1 cellular context compared by ENCODE assay signal in the genomic region with DNA sequence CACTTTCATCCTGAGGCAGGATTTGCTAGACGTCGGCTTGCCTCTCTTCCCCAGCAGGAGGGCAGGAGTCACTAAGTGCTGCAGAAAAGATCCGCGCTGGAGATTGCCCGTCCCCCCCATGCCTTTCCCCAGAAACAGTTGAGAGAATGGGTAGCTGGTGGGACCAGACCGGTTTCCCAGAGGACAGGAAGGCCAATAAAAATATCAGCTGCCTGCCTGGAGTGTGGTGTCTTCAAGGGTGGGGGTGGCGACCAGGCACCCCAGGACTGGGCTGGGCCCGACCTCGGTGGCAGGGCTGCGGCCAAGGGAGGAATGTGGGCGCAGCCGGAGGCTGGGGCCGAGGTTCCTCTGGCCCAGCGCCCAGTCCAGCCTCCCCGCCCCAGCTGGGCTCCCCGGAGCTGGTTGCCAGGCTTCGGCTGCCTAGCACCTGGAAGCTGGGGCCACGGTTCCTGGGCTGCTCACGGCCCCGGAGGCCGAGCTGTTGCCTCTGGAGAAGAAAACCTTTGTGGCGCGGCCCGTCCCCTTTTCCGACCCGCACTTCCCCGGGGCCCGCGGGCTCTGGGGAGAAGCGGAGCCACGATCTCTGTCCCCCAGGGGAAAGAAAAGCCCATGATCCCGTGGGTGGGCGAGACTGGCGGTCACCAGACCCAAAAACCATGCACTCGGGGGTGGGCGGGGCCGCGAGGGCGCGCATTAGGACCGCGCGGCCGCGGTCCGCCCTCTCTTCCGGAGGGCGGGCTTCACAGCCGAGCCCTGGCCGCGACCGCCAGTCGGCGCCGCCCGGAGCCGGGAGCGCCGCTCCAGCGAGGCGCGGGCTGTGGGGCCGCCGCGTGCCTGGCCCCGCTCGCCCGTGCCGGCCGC.
A peak's percentile ranks its signal among the peaks of the same experiment; 100 is the strongest.
TF ChIP-seq lines count a peak whose summit lies in the region.

A gene with protein sequence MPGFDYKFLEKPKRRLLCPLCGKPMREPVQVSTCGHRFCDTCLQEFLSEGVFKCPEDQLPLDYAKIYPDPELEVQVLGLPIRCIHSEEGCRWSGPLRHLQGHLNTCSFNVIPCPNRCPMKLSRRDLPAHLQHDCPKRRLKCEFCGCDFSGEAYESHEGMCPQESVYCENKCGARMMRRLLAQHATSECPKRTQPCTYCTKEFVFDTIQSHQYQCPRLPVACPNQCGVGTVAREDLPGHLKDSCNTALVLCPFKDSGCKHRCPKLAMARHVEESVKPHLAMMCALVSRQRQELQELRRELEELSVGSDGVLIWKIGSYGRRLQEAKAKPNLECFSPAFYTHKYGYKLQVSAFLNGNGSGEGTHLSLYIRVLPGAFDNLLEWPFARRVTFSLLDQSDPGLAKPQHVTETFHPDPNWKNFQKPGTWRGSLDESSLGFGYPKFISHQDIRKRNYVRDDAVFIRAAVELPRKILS (plus strand): TSS at position 769 of the 861 bp plus-strand sequence. CDS start 102 bp downstream, outside the sequence.

TF ChIP-seq in K562, 482 proteins besides CTCF, POLR2A, EP300 and RAD21 (continued from another document and continues in another):
- TF ChIP-seq, protein P1, sequence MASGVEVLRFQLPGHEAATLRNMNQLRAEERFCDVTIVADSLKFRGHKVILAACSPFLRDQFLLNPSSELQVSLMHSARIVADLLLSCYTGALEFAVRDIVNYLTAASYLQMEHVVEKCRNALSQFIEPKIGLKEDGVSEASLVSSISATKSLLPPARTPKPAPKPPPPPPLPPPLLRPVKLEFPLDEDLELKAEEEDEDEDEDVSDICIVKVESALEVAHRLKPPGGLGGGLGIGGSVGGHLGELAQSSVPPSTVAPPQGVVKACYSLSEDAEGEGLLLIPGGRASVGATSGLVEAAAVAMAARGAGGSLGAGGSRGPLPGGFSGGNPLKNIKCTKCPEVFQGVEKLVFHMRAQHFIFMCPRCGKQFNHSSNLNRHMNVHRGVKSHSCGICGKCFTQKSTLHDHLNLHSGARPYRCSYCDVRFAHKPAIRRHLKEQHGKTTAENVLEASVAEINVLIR (CRISPR knock-in tag; IDR thresholded peaks at IDR 0.05): no peak
- peak; percentile 80 for TF ChIP-seq POLR2AphosphoS5 (IDR thresholded peaks at IDR 0.05; ENCODE audit: control insufficient read depth, insufficient read depth, low read depth, low read length)
- TF ChIP-seq CBX2 (IDR thresholded peaks at IDR 0.05; ENCODE audit: insufficient read depth, low read length, poor library complexity, severe bottlenecking): no peak
- peak; percentile 73 for TF ChIP-seq KLF1 (tag; IDR thresholded peaks at IDR 0.05)
- TF ChIP-seq TEAD2 (tag; IDR thresholded peaks at IDR 0.05): no peak
- TF ChIP-seq OTX1 (CRISPR knock-in tag; IDR thresholded peaks at IDR 0.05): 0 out of 2 replicates have a peak, but pooled peaks have one; percentile 49
- TF ChIP-seq TEAD4 (IDR thresholded peaks at IDR 0.05; ENCODE audit: low read length): peak; percentile 31; the same call in 1 of the 2 replicates
- TF ChIP-seq TEAD4 (CRISPR knock-in tag; IDR thresholded peaks at IDR 0.05; ENCODE audit: borderline replicate concordance): no peak
- no peak for TF ChIP-seq ZNF699 (CRISPR knock-in tag; IDR thresholded peaks at IDR 0.05; ENCODE audit: insufficient replicate concordance)
- no peak for TF ChIP-seq ZEB2 (IDR thresholded peaks at IDR 0.05)
- TF ChIP-seq, protein P2, sequence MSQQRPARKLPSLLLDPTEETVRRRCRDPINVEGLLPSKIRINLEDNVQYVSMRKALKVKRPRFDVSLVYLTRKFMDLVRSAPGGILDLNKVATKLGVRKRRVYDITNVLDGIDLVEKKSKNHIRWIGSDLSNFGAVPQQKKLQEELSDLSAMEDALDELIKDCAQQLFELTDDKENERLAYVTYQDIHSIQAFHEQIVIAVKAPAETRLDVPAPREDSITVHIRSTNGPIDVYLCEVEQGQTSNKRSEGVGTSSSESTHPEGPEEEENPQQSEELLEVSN (IDR thresholded peaks at IDR 0.05; ENCODE audit: borderline replicate concordance in 1 of 2, extremely low read depth in 1 of 2, insufficient read depth in 1 of 2, insufficient read length in 1 of 2, low read depth in 1 of 2, low read length in 1 of 2, poor library complexity in 1 of 2, severe bottlenecking in 1 of 2): peak; percentile 98 to 100
- no peak; the same call in 1 of the 2 replicates for TF ChIP-seq NR2F6 (CRISPR knock-in tag; IDR thresholded peaks at IDR 0.05)
- peak in 1 of 2 experiments; percentile 16; a peak in 1 of 4 replicates for TF ChIP-seq KDM1A (IDR thresholded peaks at IDR 0.05)
- no peak for TF ChIP-seq NR1H2 (CRISPR knock-in tag; IDR thresholded peaks at IDR 0.05)
- peak; percentile 30; the same call in 1 of the 2 replicates for TF ChIP-seq ZNF717 (CRISPR knock-in tag; IDR thresholded peaks at IDR 0.05)
- TF ChIP-seq ZBTB17 (CRISPR knock-in tag; IDR thresholded peaks at IDR 0.05): 0 out of 2 replicates have a peak, but pooled peaks have one; percentile 45
- TF ChIP-seq, protein P3, sequence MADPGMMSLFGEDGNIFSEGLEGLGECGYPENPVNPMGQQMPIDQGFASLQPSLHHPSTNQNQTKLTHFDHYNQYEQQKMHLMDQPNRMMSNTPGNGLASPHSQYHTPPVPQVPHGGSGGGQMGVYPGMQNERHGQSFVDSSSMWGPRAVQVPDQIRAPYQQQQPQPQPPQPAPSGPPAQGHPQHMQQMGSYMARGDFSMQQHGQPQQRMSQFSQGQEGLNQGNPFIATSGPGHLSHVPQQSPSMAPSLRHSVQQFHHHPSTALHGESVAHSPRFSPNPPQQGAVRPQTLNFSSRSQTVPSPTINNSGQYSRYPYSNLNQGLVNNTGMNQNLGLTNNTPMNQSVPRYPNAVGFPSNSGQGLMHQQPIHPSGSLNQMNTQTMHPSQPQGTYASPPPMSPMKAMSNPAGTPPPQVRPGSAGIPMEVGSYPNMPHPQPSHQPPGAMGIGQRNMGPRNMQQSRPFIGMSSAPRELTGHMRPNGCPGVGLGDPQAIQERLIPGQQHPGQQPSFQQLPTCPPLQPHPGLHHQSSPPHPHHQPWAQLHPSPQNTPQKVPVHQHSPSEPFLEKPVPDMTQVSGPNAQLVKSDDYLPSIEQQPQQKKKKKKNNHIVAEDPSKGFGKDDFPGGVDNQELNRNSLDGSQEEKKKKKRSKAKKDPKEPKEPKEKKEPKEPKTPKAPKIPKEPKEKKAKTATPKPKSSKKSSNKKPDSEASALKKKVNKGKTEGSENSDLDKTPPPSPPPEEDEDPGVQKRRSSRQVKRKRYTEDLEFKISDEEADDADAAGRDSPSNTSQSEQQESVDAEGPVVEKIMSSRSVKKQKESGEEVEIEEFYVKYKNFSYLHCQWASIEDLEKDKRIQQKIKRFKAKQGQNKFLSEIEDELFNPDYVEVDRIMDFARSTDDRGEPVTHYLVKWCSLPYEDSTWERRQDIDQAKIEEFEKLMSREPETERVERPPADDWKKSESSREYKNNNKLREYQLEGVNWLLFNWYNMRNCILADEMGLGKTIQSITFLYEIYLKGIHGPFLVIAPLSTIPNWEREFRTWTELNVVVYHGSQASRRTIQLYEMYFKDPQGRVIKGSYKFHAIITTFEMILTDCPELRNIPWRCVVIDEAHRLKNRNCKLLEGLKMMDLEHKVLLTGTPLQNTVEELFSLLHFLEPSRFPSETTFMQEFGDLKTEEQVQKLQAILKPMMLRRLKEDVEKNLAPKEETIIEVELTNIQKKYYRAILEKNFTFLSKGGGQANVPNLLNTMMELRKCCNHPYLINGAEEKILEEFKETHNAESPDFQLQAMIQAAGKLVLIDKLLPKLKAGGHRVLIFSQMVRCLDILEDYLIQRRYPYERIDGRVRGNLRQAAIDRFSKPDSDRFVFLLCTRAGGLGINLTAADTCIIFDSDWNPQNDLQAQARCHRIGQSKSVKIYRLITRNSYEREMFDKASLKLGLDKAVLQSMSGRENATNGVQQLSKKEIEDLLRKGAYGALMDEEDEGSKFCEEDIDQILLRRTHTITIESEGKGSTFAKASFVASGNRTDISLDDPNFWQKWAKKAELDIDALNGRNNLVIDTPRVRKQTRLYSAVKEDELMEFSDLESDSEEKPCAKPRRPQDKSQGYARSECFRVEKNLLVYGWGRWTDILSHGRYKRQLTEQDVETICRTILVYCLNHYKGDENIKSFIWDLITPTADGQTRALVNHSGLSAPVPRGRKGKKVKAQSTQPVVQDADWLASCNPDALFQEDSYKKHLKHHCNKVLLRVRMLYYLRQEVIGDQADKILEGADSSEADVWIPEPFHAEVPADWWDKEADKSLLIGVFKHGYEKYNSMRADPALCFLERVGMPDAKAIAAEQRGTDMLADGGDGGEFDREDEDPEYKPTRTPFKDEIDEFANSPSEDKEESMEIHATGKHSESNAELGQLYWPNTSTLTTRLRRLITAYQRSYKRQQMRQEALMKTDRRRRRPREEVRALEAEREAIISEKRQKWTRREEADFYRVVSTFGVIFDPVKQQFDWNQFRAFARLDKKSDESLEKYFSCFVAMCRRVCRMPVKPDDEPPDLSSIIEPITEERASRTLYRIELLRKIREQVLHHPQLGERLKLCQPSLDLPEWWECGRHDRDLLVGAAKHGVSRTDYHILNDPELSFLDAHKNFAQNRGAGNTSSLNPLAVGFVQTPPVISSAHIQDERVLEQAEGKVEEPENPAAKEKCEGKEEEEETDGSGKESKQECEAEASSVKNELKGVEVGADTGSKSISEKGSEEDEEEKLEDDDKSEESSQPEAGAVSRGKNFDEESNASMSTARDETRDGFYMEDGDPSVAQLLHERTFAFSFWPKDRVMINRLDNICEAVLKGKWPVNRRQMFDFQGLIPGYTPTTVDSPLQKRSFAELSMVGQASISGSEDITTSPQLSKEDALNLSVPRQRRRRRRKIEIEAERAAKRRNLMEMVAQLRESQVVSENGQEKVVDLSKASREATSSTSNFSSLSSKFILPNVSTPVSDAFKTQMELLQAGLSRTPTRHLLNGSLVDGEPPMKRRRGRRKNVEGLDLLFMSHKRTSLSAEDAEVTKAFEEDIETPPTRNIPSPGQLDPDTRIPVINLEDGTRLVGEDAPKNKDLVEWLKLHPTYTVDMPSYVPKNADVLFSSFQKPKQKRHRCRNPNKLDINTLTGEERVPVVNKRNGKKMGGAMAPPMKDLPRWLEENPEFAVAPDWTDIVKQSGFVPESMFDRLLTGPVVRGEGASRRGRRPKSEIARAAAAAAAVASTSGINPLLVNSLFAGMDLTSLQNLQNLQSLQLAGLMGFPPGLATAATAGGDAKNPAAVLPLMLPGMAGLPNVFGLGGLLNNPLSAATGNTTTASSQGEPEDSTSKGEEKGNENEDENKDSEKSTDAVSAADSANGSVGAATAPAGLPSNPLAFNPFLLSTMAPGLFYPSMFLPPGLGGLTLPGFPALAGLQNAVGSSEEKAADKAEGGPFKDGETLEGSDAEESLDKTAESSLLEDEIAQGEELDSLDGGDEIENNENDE (IDR thresholded peaks at IDR 0.05; ENCODE audit: low read depth, low read length): no peak
- TF ChIP-seq ZFX (CRISPR knock-in tag; IDR thresholded peaks at IDR 0.05): peak; percentile 55
- TF ChIP-seq, protein P4, sequence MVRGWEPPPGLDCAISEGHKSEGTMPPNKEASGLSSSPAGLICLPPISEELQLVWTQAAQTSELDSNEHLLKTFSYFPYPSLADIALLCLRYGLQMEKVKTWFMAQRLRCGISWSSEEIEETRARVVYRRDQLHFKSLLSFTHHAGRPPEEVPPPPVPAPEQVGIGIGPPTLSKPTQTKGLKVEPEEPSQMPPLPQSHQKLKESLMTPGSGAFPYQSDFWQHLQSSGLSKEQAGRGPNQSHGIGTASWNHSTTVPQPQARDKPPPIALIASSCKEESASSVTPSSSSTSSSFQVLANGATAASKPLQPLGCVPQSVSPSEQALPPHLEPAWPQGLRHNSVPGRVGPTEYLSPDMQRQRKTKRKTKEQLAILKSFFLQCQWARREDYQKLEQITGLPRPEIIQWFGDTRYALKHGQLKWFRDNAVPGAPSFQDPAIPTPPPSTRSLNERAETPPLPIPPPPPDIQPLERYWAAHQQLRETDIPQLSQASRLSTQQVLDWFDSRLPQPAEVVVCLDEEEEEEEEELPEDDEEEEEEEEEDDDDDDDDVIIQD (CRISPR knock-in tag; IDR thresholded peaks at IDR 0.05): no peak
- TF ChIP-seq, protein P5, sequence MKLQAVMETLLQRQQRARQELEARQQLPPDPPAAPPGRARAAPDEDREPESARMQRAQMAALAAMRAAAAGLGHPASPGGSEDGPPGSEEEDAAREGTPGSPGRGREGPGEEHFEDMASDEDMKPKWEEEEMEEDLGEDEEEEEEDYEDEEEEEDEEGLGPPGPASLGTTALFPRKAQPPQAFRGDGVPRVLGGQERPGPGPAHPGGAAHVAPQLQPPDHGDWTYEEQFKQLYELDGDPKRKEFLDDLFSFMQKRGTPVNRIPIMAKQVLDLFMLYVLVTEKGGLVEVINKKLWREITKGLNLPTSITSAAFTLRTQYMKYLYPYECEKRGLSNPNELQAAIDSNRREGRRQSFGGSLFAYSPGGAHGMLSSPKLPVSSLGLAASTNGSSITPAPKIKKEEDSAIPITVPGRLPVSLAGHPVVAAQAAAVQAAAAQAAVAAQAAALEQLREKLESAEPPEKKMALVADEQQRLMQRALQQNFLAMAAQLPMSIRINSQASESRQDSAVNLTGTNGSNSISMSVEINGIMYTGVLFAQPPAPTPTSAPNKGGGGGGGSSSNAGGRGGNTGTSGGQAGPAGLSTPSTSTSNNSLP (IDR thresholded peaks at IDR 0.05; ENCODE audit: borderline replicate concordance, low read depth, low read length): no peak
- TF ChIP-seq, protein P6, sequence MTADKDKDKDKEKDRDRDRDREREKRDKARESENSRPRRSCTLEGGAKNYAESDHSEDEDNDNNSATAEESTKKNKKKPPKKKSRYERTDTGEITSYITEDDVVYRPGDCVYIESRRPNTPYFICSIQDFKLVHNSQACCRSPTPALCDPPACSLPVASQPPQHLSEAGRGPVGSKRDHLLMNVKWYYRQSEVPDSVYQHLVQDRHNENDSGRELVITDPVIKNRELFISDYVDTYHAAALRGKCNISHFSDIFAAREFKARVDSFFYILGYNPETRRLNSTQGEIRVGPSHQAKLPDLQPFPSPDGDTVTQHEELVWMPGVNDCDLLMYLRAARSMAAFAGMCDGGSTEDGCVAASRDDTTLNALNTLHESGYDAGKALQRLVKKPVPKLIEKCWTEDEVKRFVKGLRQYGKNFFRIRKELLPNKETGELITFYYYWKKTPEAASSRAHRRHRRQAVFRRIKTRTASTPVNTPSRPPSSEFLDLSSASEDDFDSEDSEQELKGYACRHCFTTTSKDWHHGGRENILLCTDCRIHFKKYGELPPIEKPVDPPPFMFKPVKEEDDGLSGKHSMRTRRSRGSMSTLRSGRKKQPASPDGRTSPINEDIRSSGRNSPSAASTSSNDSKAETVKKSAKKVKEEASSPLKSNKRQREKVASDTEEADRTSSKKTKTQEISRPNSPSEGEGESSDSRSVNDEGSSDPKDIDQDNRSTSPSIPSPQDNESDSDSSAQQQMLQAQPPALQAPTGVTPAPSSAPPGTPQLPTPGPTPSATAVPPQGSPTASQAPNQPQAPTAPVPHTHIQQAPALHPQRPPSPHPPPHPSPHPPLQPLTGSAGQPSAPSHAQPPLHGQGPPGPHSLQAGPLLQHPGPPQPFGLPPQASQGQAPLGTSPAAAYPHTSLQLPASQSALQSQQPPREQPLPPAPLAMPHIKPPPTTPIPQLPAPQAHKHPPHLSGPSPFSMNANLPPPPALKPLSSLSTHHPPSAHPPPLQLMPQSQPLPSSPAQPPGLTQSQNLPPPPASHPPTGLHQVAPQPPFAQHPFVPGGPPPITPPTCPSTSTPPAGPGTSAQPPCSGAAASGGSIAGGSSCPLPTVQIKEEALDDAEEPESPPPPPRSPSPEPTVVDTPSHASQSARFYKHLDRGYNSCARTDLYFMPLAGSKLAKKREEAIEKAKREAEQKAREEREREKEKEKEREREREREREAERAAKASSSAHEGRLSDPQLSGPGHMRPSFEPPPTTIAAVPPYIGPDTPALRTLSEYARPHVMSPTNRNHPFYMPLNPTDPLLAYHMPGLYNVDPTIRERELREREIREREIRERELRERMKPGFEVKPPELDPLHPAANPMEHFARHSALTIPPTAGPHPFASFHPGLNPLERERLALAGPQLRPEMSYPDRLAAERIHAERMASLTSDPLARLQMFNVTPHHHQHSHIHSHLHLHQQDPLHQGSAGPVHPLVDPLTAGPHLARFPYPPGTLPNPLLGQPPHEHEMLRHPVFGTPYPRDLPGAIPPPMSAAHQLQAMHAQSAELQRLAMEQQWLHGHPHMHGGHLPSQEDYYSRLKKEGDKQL (CRISPR knock-in tag; IDR thresholded peaks at IDR 0.05; ENCODE audit: borderline replicate concordance): no peak
- TF ChIP-seq EGR1 (conservative IDR thresholded peaks at IDR 0.05): peak; percentile 81
- TF ChIP-seq ZNF707 (CRISPR knock-in tag; conservative IDR thresholded peaks at IDR 0.05): no peak
